In the genomic region with DNA sequence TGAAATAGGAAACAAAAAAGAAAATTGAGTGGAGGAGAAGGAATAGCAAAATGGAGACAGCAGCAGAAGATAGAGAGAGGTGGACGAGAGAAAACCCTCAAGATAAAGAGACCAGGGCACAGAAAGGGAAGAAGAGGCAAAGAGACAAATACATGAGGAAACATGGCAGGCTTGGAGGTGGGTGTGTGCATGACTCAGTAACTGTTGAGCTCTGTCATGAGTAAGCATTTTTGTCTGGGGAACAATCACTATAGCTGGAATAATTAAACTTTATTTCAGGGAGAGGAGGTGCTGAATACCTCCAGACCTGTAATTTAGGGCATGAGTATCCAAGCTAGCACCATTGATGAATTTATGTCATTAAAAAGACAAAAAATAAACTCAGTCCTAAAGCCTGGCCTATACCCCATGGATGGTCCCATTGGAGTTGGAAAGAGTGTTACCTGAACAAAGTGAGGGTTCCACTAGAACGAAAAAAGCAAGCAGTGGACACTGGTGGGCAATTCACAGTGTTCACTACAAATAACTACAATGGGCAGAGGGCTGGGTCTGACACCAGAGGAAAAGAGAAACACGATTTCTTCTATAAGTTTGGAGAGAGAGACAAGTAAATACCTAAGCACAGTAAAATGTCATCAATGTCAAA, we compare ENCODE assay signal across 25 cellular contexts.
DNase-seq lines count a peak whose midpoint lies in the region; ATAC-seq, FAIRE-seq and TF ChIP-seq lines count a peak whose summit lies in the region.
"Had no signal": no experiment of that assay in that cellular context is flagged by ENCODE, and none has a peak within 500 bp of the region (broad histone marks: within the 10 kb centered on the region; RNA-seq: fewer than 3 reads in every experiment).

No MANE protein-coding gene starts in this region.

- no peak overlapping the region for H3K4me3 Mint-ChIP-seq in stimulated activated memory B cell treated with anti-CD40 and anti-IgM and Interleukin-4, amounts not matched to agents 10 μg/mL and 1 μg/mL and 100 μg/mL, for 72 hours
- H3K4me3 Mint-ChIP-seq: activated CD4-positive, alpha-beta memory T cell treated with anti-CD3 and anti-CD28 coated beads for 36 hours; activated naive CD8-positive, alpha-beta T cell treated with anti-CD3 and anti-CD28 coated beads, Interleukin-2, amount 50 U/mL, for 24 hours; natural killer cell; stimulated activated effector memory CD8-positive, alpha-beta T cell treated with anti-CD3 and anti-CD28 coated beads, Interleukin-12 subunit alpha, Interleukin-12 subunit beta, amount 100 ng/mL, for 72 hours had no signal

- no peak for TF ChIP-seq RAD21 in H1 (IDR thresholded peaks at IDR 0.05 in 1 of 2, conservative IDR thresholded peaks at IDR 0.05 in 1 of 2; ENCODE audit: low read depth in 2 of 2, low read length in 2 of 2)

- no peak overlapping the region for H3K18ac ChIP-seq in H1 (ENCODE audit: extremely low read depth, low read length)

- TF ChIP-seq POLR2A in H1 (IDR thresholded peaks at IDR 0.05; ENCODE audit: control extremely low read depth in 1 of 2, low read depth in 2 of 2, low read length in 2 of 2), result no peak

- H3K27ac ChIP-seq in H1 (ENCODE audit: low read depth, low read length), result no peak overlapping the region
- no peak overlapping the region for H3K27ac ChIP-seq in kidney (ENCODE audit: low read depth in 2 of 2, low read length in 2 of 2)
- H3K27ac ChIP-seq: esophagus muscularis mucosa, spleen had no signal

- H2AK5ac ChIP-seq in H1 (ENCODE audit: low read depth, low read length), result no peak overlapping the region

- H2AFZ ChIP-seq in H1 (ENCODE audit: low read length), result no peak overlapping the region

- no peaks in the 10 kb centered on the region; the same call in 1 of the 2 replicates for H3K23me2 ChIP-seq in H1 (ENCODE audit: low read depth, low read length)

- no peaks in the 10 kb centered on the region for H3K79me1 ChIP-seq in H1 (ENCODE audit: low read depth, low read length)

- H3K27me3 ChIP-seq in H1 (replicated peaks in 1 of 4; ENCODE audit: control insufficient read depth in 3 of 4, extremely low read depth in 1 of 4, insufficient read depth in 3 of 4, low read length in 3 of 4), result no peaks in the 10 kb centered on the region
- H3K27me3 ChIP-seq: BE2C, esophagus muscularis mucosa, spleen had no signal

- H3K36me3 Mint-ChIP-seq in stimulated activated memory B cell treated with anti-CD40 and anti-IgM and Interleukin-4, amounts not matched to agents 10 μg/mL and 1 μg/mL and 100 μg/mL, for 72 hours, result no peaks in the 10 kb centered on the region
- H3K36me3 Mint-ChIP-seq: activated CD4-positive, alpha-beta memory T cell treated with anti-CD3 and anti-CD28 coated beads for 36 hours; natural killer cell; stimulated activated effector memory CD8-positive, alpha-beta T cell treated with anti-CD3 and anti-CD28 coated beads, Interleukin-12 subunit alpha, Interleukin-12 subunit beta, amount 100 ng/mL, for 72 hours had no signal

- no peak overlapping the region for H3K4me2 ChIP-seq in H1 (ENCODE audit: insufficient read depth in 1 of 2, low read depth in 2 of 2, low read length in 2 of 2)

- peaks cover 8% of the 10 kb centered on the region for H3K9me3 Mint-ChIP-seq in stimulated activated memory B cell treated with anti-CD40 and anti-IgM and Interleukin-4, amounts not matched to agents 10 μg/mL and 1 μg/mL and 100 μg/mL, for 72 hours

- 86% methylated on average over 3 of the region's 3 CpGs; no CpG with 5 or more reads in 1 of the 2 experiments for WGBS in H1 (ENCODE audit: extremely low coverage in 1 of 2, insufficient coverage in 1 of 2, insufficient read length in 1 of 2, insufficient replicate concordance in 2 of 2, low coverage in 1 of 2, low lambda C conversion rate in 2 of 2, missing lambda C conversion rate in 1 of 2), 2 experiments

- FAIRE-seq in H1 (lab: Jason Lieb, UNC) (no peak), kidney (lab: Jason Lieb, UNC) (no peak)

- H3K9ac ChIP-seq in H1 (replicated peaks in 1 of 4; ENCODE audit: extremely low read depth in 1 of 4, low read depth in 3 of 4, low read length in 3 of 4), result no peak overlapping the region
- no peak overlapping the region for H3K9ac ChIP-seq in kidney (ENCODE audit: low read length in 2 of 2)

- H4K5ac ChIP-seq in H1 (ENCODE audit: insufficient read length, low read depth, low read length), result no peak overlapping the region

- no peak overlapping the region for H2BK15ac ChIP-seq in H1 (ENCODE audit: low read length)

- no peak overlapping the region for H2BK5ac ChIP-seq in H1 (ENCODE audit: low read depth, low read length)

- TF ChIP-seq CTCF in H1 (IDR thresholded peaks at IDR 0.05; ENCODE audit: control extremely low read depth in 1 of 3, insufficient read depth in 1 of 3, low read depth in 1 of 3, low read length in 3 of 3) (no peak), kidney (IDR thresholded peaks at IDR 0.05; ENCODE audit: borderline replicate concordance, extremely low read depth, insufficient read depth) (no peak)

- no peak overlapping the region for H4K91ac ChIP-seq in H1 (replicated peaks; ENCODE audit: insufficient read length, low read length)

- POLR2A ChIA-PET in H1 (lab: Charles Lee; ENCODE audit: partially characterized antibody), result no interaction called here

- no peak overlapping the region for H4K8ac ChIP-seq in H1 (ENCODE audit: extremely low read depth, insufficient read depth, low read length)

- H3K4me1 ChIP-seq in H1 (replicated peaks in 1 of 4; ENCODE audit: control insufficient read depth in 3 of 4, insufficient read depth in 4 of 4, low read length in 3 of 4) (peaks cover 0 to 12% (median 2%) of the 10 kb centered on the region in 4 experiments; a peak in 3 of 7 replicates), kidney (ENCODE audit: control insufficient read depth in 1 of 2, insufficient read depth in 1 of 2, low read depth in 1 of 2, low read length in 2 of 2) (no peaks in the 10 kb centered on the region)
- H3K4me1 ChIP-seq: BE2C, esophagus muscularis mucosa, spleen had no signal

- H3K56ac ChIP-seq in H1 (replicated peaks; ENCODE audit: insufficient read length, low read depth, low read length), result no peak overlapping the region

- no peak overlapping the region for H2BK20ac ChIP-seq in H1 (ENCODE audit: low read length)

- H3K14ac ChIP-seq in H1 (ENCODE audit: insufficient read length), result no peak overlapping the region

- H4K20me1 ChIP-seq in H1 (replicated peaks in 1 of 2; ENCODE audit: control insufficient read depth in 1 of 2, insufficient read depth in 2 of 2, low read length in 2 of 2), result no peaks in the 10 kb centered on the region

- ATAC-seq in stimulated activated memory B cell treated with anti-CD40 and anti-IgM and Interleukin-4, amounts not matched to agents 10 μg/mL and 1 μg/mL and 100 μg/mL, for 72 hours, result no peak
- ATAC-seq: activated naive CD8-positive, alpha-beta T cell treated with anti-CD3 and anti-CD28 coated beads, Interleukin-2, amount 50 U/mL, for 24 hours; HCT116; natural killer cell; SK-N-SH treated with all-trans-retinoic acid at 6 μM for 48 hours; stimulated activated effector memory CD8-positive, alpha-beta T cell treated with anti-CD3 and anti-CD28 coated beads, Interleukin-12 subunit alpha, Interleukin-12 subunit beta, amount 100 ng/mL, for 72 hours had no signal

- H3K9me3 ChIP-seq in H1 (ENCODE audit: insufficient read depth in 2 of 2, low read depth in 1 of 2, low read length in 1 of 2) (no peaks in the 10 kb centered on the region), kidney (ENCODE audit: control insufficient read depth in 1 of 2, low read length in 2 of 2) (no peaks in the 10 kb centered on the region)
- H3K9me3 ChIP-seq: BE2C, esophagus muscularis mucosa, spleen had no signal

- no peak overlapping the region for H3K4ac ChIP-seq in H1 (replicated peaks; ENCODE audit: insufficient read length, low read depth, low read length)

- CTCF ChIA-PET in H1 (lab: Charles Lee; ENCODE audit: partially characterized antibody), result no interaction called here

- H3K79me2 ChIP-seq in H1 (ENCODE audit: control insufficient read depth in 1 of 2, insufficient read depth in 2 of 2, low read length in 2 of 2), result no peaks in the 10 kb centered on the region; a peak in 1 of 4 replicates

- no peak overlapping the region for H3K27ac Mint-ChIP-seq in stimulated activated memory B cell treated with anti-CD40 and anti-IgM and Interleukin-4, amounts not matched to agents 10 μg/mL and 1 μg/mL and 100 μg/mL, for 72 hours
- H3K27ac Mint-ChIP-seq: activated CD4-positive, alpha-beta memory T cell treated with anti-CD3 and anti-CD28 coated beads for 36 hours; activated naive CD8-positive, alpha-beta T cell treated with anti-CD3 and anti-CD28 coated beads, Interleukin-2, amount 50 U/mL, for 24 hours; natural killer cell; stimulated activated effector memory CD8-positive, alpha-beta T cell treated with anti-CD3 and anti-CD28 coated beads, Interleukin-12 subunit alpha, Interleukin-12 subunit beta, amount 100 ng/mL, for 72 hours had no signal

- H3K36me3 ChIP-seq in H1 (ENCODE audit: control insufficient read depth in 2 of 4, insufficient read depth in 4 of 4, low read length in 3 of 4) (no peaks in the 10 kb centered on the region), kidney (ENCODE audit: control insufficient read depth in 1 of 2, insufficient read depth in 2 of 2, low read length in 2 of 2) (no peaks in the 10 kb centered on the region)
- H3K36me3 ChIP-seq: BE2C, esophagus muscularis mucosa, spleen had no signal

- intact Hi-C loops in kidney (cut with DNase I), result no loop called here

- no peak overlapping the region for H3K4me3 ChIP-seq in H1 (ENCODE audit: extremely low read depth in 1 of 4, insufficient read depth in 2 of 4, low read depth in 3 of 4, low read length in 4 of 4)
- no peak overlapping the region for H3K4me3 ChIP-seq in kidney (ENCODE audit: low read length in 2 of 2)
- H3K4me3 ChIP-seq: esophagus muscularis mucosa, spleen had no signal

- no peak for TF ChIP-seq EP300 in H1 (IDR thresholded peaks at IDR 0.05; ENCODE audit: borderline replicate concordance in 1 of 2, low read depth in 2 of 2, low read length in 2 of 2)

- DNase-seq in A172 (ENCODE audit: low spot score) (peak; percentile 41), HS-5 (ENCODE audit: low read depth) (peak; percentile 1), RKO (ENCODE audit: low spot score) (peak; percentile 29), H1 (ENCODE audit: low read depth in 1 of 2, low spot score in 2 of 2) (no peak), iPS-NIHi11 (ENCODE audit: low spot score) (no peak), AG20443 (ENCODE audit: low spot score) (no peak), kidney (no peak)
- DNase-seq: activated CD4-positive, alpha-beta memory T cell treated with anti-CD3 and anti-CD28 coated beads for 36 hours; activated CD8-positive, alpha-beta memory T cell treated with anti-CD3 and anti-CD28 coated beads, Interleukin-2, amount 50 U/mL, for 48 hours; activated naive CD8-positive, alpha-beta T cell treated with anti-CD3 and anti-CD28 coated beads, Interleukin-2, amount 50 U/mL, for 24 hours; BE2C; DND-41; effector CD8-positive, alpha-beta T cell; hypothalamus; natural killer cell; NCI-H1436; NCI-H524; retina; spleen; stimulated activated CD4-positive, alpha-beta T cell treated with anti-CD3 and anti-CD28 coated beads, Interleukin-2, amount 100 ng/mL, for 48 hours had no signal

- no peak overlapping the region for H2BK12ac ChIP-seq in H1 (ENCODE audit: low read depth, low read length)

- no peaks in the 10 kb centered on the region for H3K27me3 Mint-ChIP-seq in stimulated activated memory B cell treated with anti-CD40 and anti-IgM and Interleukin-4, amounts not matched to agents 10 μg/mL and 1 μg/mL and 100 μg/mL, for 72 hours
- H3K27me3 Mint-ChIP-seq: activated CD4-positive, alpha-beta memory T cell treated with anti-CD3 and anti-CD28 coated beads for 36 hours; activated naive CD8-positive, alpha-beta T cell treated with anti-CD3 and anti-CD28 coated beads, Interleukin-2, amount 50 U/mL, for 24 hours had no signal

- no peak overlapping the region for H3K23ac ChIP-seq in H1 (ENCODE audit: insufficient read length)

- no peak overlapping the region for H2BK120ac ChIP-seq in H1 (replicated peaks; ENCODE audit: low read depth, low read length)

- H3K4me1 Mint-ChIP-seq in stimulated activated memory B cell treated with anti-CD40 and anti-IgM and Interleukin-4, amounts not matched to agents 10 μg/mL and 1 μg/mL and 100 μg/mL, for 72 hours, result no peaks in the 10 kb centered on the region
- H3K4me1 Mint-ChIP-seq: activated naive CD8-positive, alpha-beta T cell treated with anti-CD3 and anti-CD28 coated beads, Interleukin-2, amount 50 U/mL, for 24 hours; natural killer cell; stimulated activated effector memory CD8-positive, alpha-beta T cell treated with anti-CD3 and anti-CD28 coated beads, Interleukin-12 subunit alpha, Interleukin-12 subunit beta, amount 100 ng/mL, for 72 hours had no signal

Comparison
In these comparisons a context has a peak if more than half of its experiments do, and no peak if none do; other contexts are left out.
1. DNase-seq: peak in A172 (single experiment), HS-5 (single experiment) and RKO (single experiment); none in H1 (0 of 2), iPS-NIHi11 (single experiment), AG20443 (single experiment) and kidney (single experiment).